In the genomic region with DNA sequence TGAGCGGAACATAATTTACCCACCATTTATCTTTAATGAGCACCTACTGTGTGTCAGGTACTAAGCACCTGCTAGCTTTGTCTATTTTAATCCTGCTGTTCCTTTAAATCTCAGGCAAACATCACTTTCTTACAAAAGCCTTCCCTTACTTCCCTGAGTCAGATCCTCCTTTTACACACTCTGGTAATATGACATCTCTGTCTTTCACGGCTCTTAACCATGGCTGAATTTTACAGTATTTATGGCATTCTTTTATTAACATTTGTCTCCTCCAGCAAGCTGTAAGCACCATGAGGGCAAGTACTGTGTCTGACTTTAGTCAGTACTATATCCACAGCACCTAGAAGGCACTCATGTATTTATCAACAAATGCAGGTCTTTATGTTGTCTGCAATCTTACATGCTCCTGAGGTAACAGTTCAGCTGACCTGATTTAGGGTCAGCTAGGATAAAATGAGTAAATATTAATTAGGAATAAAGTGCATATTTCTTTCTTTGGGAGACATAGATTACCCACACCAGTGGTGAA, we compare ENCODE assay signal across 1 cellular context.
A peak's percentile ranks its signal among the peaks of the same experiment; 100 is the strongest.
TF ChIP-seq lines count a peak whose summit lies in the region.

No MANE protein-coding gene starts in this region.

TF ChIP-seq in K562, 482 proteins besides CTCF, POLR2A, EP300 and RAD21 (continues in another document):
- peak in 1 of 2 experiments; percentile 48; a peak in 1 of 4 replicates for TF ChIP-seq ZNF639 (CRISPR knock-in tag; conservative IDR thresholded peaks at IDR 0.05 in 1 of 2, IDR thresholded peaks at IDR 0.05 in 1 of 2)
- TF ChIP-seq STAT5B (CRISPR knock-in tag; IDR thresholded peaks at IDR 0.05), result no peak
- peak; percentile 55; the same call in 1 of the 2 replicates for TF ChIP-seq TRIM28 (IDR thresholded peaks at IDR 0.05)
- TF ChIP-seq DPF2 (IDR thresholded peaks at IDR 0.05), result no peak
- TF ChIP-seq ATF2 (CRISPR knock-in tag; IDR thresholded peaks at IDR 0.05), result no peak
- no peak for TF ChIP-seq KLF1 (tag; IDR thresholded peaks at IDR 0.05)
- peak in 1 of 2 experiments; percentile 11; a peak in 1 of 3 replicates for TF ChIP-seq CBX3 (IDR thresholded peaks at IDR 0.05; ENCODE audit: borderline replicate concordance in 1 of 2, low read length in 2 of 2)
- no peak for TF ChIP-seq MAZ (CRISPR knock-in tag; conservative IDR thresholded peaks at IDR 0.05 in 1 of 2, IDR thresholded peaks at IDR 0.05 in 1 of 2)
- TF ChIP-seq RAD51 (IDR thresholded peaks at IDR 0.05; ENCODE audit: borderline replicate concordance, low read depth), result no peak
- TF ChIP-seq, protein P1, sequence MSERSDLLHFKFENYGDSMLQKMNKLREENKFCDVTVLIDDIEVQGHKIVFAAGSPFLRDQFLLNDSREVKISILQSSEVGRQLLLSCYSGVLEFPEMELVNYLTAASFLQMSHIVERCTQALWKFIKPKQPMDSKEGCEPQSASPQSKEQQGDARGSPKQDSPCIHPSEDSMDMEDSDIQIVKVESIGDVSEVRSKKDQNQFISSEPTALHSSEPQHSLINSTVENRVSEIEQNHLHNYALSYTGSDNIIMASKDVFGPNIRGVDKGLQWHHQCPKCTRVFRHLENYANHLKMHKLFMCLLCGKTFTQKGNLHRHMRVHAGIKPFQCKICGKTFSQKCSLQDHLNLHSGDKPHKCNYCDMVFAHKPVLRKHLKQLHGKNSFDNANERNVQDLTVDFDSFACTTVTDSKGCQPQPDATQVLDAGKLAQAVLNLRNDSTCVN (CRISPR knock-in tag; IDR thresholded peaks at IDR 0.05), result no peak
- TF ChIP-seq, protein P2, sequence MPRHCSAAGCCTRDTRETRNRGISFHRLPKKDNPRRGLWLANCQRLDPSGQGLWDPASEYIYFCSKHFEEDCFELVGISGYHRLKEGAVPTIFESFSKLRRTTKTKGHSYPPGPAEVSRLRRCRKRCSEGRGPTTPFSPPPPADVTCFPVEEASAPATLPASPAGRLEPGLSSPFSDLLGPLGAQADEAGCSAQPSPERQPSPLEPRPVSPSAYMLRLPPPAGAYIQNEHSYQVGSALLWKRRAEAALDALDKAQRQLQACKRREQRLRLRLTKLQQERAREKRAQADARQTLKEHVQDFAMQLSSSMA (CRISPR knock-in tag; IDR thresholded peaks at IDR 0.05), result no peak
- no peak for TF ChIP-seq ESRRB (CRISPR knock-in tag; IDR thresholded peaks at IDR 0.05; ENCODE audit: borderline replicate concordance)
- no peak for TF ChIP-seq HNRNPUL1 (IDR thresholded peaks at IDR 0.05; ENCODE audit: low read length)
- TF ChIP-seq ZNF316 (IDR thresholded peaks at IDR 0.05), result peak; percentile 68
- TF ChIP-seq THRB (CRISPR knock-in tag; conservative IDR thresholded peaks at IDR 0.05), result no peak
- no peak for TF ChIP-seq ZNF644 (tag; IDR thresholded peaks at IDR 0.05; ENCODE audit: low read depth)
- TF ChIP-seq TCF15 (CRISPR knock-in tag; IDR thresholded peaks at IDR 0.05), result no peak
- no peak for TF ChIP-seq USF2 (CRISPR knock-in tag; IDR thresholded peaks at IDR 0.05)
- TF ChIP-seq, protein P3, sequence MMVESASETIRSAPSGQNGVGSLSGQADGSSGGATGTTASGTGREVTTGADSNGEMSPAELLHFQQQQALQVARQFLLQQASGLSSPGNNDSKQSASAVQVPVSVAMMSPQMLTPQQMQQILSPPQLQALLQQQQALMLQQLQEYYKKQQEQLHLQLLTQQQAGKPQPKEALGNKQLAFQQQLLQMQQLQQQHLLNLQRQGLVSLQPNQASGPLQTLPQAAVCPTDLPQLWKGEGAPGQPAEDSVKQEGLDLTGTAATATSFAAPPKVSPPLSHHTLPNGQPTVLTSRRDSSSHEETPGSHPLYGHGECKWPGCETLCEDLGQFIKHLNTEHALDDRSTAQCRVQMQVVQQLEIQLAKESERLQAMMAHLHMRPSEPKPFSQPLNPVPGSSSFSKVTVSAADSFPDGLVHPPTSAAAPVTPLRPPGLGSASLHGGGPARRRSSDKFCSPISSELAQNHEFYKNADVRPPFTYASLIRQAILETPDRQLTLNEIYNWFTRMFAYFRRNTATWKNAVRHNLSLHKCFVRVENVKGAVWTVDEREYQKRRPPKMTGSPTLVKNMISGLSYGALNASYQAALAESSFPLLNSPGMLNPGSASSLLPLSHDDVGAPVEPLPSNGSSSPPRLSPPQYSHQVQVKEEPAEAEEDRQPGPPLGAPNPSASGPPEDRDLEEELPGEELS (CRISPR knock-in tag; IDR thresholded peaks at IDR 0.05; ENCODE audit: borderline replicate concordance), result no peak
- no peak for TF ChIP-seq ZNF143 (CRISPR knock-in tag; IDR thresholded peaks at IDR 0.05)
- no peak for TF ChIP-seq ZBTB49 (CRISPR knock-in tag; IDR thresholded peaks at IDR 0.05; ENCODE audit: borderline replicate concordance)
- TF ChIP-seq FOXK2 (conservative IDR thresholded peaks at IDR 0.05 in 1 of 2, IDR thresholded peaks at IDR 0.05 in 1 of 2; ENCODE audit: low read depth in 2 of 2), result no peak
- TF ChIP-seq ZNF318 (IDR thresholded peaks at IDR 0.05; ENCODE audit: borderline replicate concordance in 1 of 2, low read depth in 1 of 2), result no peak
- TF ChIP-seq CHD4 (IDR thresholded peaks at IDR 0.05; ENCODE audit: insufficient read depth, insufficient replicate concordance, low read depth, low read length, poor library complexity, severe bottlenecking), result peak; percentile 43
- TF ChIP-seq HDAC2 (IDR thresholded peaks at IDR 0.05), result 0 out of 2 replicates have a peak, but pooled peaks have one; percentile 2
- no peak for TF ChIP-seq RBM22 (IDR thresholded peaks at IDR 0.05; ENCODE audit: low read depth, low read length, poor library complexity, severe bottlenecking)
- no peak for TF ChIP-seq ZNF764 (CRISPR knock-in tag; IDR thresholded peaks at IDR 0.05; ENCODE audit: low read depth)
- no peak for TF ChIP-seq SPI1 (IDR thresholded peaks at IDR 0.05; ENCODE audit: borderline replicate concordance, low read depth, low read length)
- peak; percentile 22; the same call in 1 of the 2 replicates for TF ChIP-seq ADNP (tag; IDR thresholded peaks at IDR 0.05)
- TF ChIP-seq, protein P4, sequence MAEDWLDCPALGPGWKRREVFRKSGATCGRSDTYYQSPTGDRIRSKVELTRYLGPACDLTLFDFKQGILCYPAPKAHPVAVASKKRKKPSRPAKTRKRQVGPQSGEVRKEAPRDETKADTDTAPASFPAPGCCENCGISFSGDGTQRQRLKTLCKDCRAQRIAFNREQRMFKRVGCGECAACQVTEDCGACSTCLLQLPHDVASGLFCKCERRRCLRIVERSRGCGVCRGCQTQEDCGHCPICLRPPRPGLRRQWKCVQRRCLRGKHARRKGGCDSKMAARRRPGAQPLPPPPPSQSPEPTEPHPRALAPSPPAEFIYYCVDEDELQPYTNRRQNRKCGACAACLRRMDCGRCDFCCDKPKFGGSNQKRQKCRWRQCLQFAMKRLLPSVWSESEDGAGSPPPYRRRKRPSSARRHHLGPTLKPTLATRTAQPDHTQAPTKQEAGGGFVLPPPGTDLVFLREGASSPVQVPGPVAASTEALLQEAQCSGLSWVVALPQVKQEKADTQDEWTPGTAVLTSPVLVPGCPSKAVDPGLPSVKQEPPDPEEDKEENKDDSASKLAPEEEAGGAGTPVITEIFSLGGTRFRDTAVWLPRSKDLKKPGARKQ (CRISPR knock-in tag; IDR thresholded peaks at IDR 0.05), result no peak
